ENCODE assay signal across 24 cellular contexts in genomic region chr17:57930239-57930638, GRCh38. TPM values are rescaled to one million over a fixed set of nuclear protein-coding genes. Genes with fewer than 3 reads are reported as not detected.
DNase-seq lines count a peak whose midpoint lies in the region; ATAC-seq and TF ChIP-seq lines count a peak whose summit lies in the region.
"Had no signal": no experiment of that assay in that cellular context is flagged by ENCODE, and none has a peak within 500 bp of the region (broad histone marks: within the 10 kb centered on the region; RNA-seq: fewer than 3 reads in every experiment).

No MANE protein-coding gene starts in this region.

- no peak overlapping the region for H3K4me3 ChIP-seq in esophagus muscularis mucosa
- H3K4me3 ChIP-seq in suprapubic skin: no peak overlapping the region
- H3K4me3 ChIP-seq: colonic mucosa, HAP-1, smooth muscle cell, vagina had no signal

- no peaks in the 10 kb centered on the region for H3K36me3 ChIP-seq in esophagus muscularis mucosa
- H3K36me3 ChIP-seq in suprapubic skin: no peaks in the 10 kb centered on the region
- H3K36me3 ChIP-seq: colonic mucosa, HAP-1, vagina had no signal

- WGBS in esophagus muscularis mucosa: 71% methylated on average over 4 of the region's 5 CpGs
- WGBS in suprapubic skin: 92% methylated on average over 3 of the region's 5 CpGs

- peak overlapping the region; percentile 46 for H3K27ac Mint-ChIP-seq in activated CD4-positive, alpha-beta T cell treated with anti-CD3 and anti-CD28 coated beads, Interleukin-2, amount 10 ng/mL, durations not matched to agents 7 days and 5 days
- H3K27ac Mint-ChIP-seq in neural crest cell (ENCODE audit: unreplicated experiment): peak overlapping the region; percentile 98
- H3K27ac Mint-ChIP-seq: activated naive CD8-positive, alpha-beta T cell treated with anti-CD3 and anti-CD28 coated beads for 36 hours; activated T-helper 2 cell treated with anti-CD3 and anti-CD28 coated beads, Interferon-gamma antibody, Interleukin-2, Interleukin-4, amounts not matched to agents 10 μg/mL and 5 μg/mL and 100 μg/mL, durations not matched to agents 14 hours and 24 hours and 36 hours; B cell; naive thymus-derived CD8-positive, alpha-beta T cell had no signal

- TF ChIP-seq CTCF in esophagus muscularis mucosa (IDR thresholded peaks at IDR 0.05) (no peak), neural crest cell (conservative IDR thresholded peaks at IDR 0.05) (no peak), suprapubic skin (IDR thresholded peaks at IDR 0.05) (no peak)

- no peak for ATAC-seq in HG03095 (IDR thresholded peaks at IDR 0.05; ENCODE audit: unreplicated experiment)
- ATAC-seq: naive thymus-derived CD8-positive, alpha-beta T cell had no signal

- CTCF ChIA-PET in activated CD4-positive, alpha-beta T cell treated with anti-CD3 and anti-CD28 coated beads, Interleukin-2, amount 10 ng/mL, durations not matched to agents 7 days and 5 days (lab: Charles Lee): interaction anchor here (1.1 to 1.3 kb wide), 2 partner anchors 9 to 10 kb away, joined by 3 read pairs; no protein-coding TSS in a partner anchor

- H3K9me3 Mint-ChIP-seq in activated CD4-positive, alpha-beta T cell treated with anti-CD3 and anti-CD28 coated beads, Interleukin-2, amount 10 ng/mL, durations not matched to agents 7 days and 5 days: no peaks in the 10 kb centered on the region
- no peaks in the 10 kb centered on the region for H3K9me3 Mint-ChIP-seq in neural crest cell
- H3K9me3 Mint-ChIP-seq: activated naive CD8-positive, alpha-beta T cell treated with anti-CD3 and anti-CD28 coated beads for 36 hours; activated T-helper 2 cell treated with anti-CD3 and anti-CD28 coated beads, Interferon-gamma antibody, Interleukin-2, Interleukin-4, amounts not matched to agents 10 μg/mL and 5 μg/mL and 100 μg/mL, durations not matched to agents 14 hours and 24 hours and 36 hours; naive thymus-derived CD8-positive, alpha-beta T cell had no signal

- peaks cover 14% of the 10 kb centered on the region for H3K27me3 Mint-ChIP-seq in activated CD4-positive, alpha-beta T cell treated with anti-CD3 and anti-CD28 coated beads, Interleukin-2, amount 10 ng/mL, durations not matched to agents 7 days and 5 days
- H3K27me3 Mint-ChIP-seq in neural crest cell (ENCODE audit: low read depth): peaks cover 3% of the 10 kb centered on the region

- no peaks in the 10 kb centered on the region for H3K9me3 ChIP-seq in esophagus muscularis mucosa
- no peaks in the 10 kb centered on the region for H3K9me3 ChIP-seq in suprapubic skin
- H3K9me3 ChIP-seq: colonic mucosa, HAP-1, vagina had no signal

- no peak overlapping the region for H3K4me3 Mint-ChIP-seq in activated CD4-positive, alpha-beta T cell treated with anti-CD3 and anti-CD28 coated beads, Interleukin-2, amount 10 ng/mL, durations not matched to agents 7 days and 5 days
- H3K4me3 Mint-ChIP-seq in neural crest cell: peak overlapping the region; percentile 35
- H3K4me3 Mint-ChIP-seq: activated naive CD8-positive, alpha-beta T cell treated with anti-CD3 and anti-CD28 coated beads for 36 hours; B cell; naive thymus-derived CD8-positive, alpha-beta T cell had no signal

- no peaks in the 10 kb centered on the region for H3K27me3 ChIP-seq in esophagus muscularis mucosa
- H3K27me3 ChIP-seq in suprapubic skin: no peaks in the 10 kb centered on the region
- H3K27me3 ChIP-seq: colonic mucosa, vagina had no signal

- POLR2A ChIA-PET in activated CD4-positive, alpha-beta T cell treated with anti-CD3 and anti-CD28 coated beads, Interleukin-2, amount 10 ng/mL, durations not matched to agents 7 days and 5 days (lab: Charles Lee): no interaction called here

- H3K4me1 ChIP-seq in esophagus muscularis mucosa: peaks cover 94 to 100% (median 100%) of the 10 kb centered on the region in 4 donors
- H3K4me1 ChIP-seq in suprapubic skin: peaks cover 63% of the 10 kb centered on the region

- H3K4me1 Mint-ChIP-seq in activated CD4-positive, alpha-beta T cell treated with anti-CD3 and anti-CD28 coated beads, Interleukin-2, amount 10 ng/mL, durations not matched to agents 7 days and 5 days: no peaks in the 10 kb centered on the region
- H3K4me1 Mint-ChIP-seq in neural crest cell: peaks cover 88% of the 10 kb centered on the region
- H3K4me1 Mint-ChIP-seq: activated naive CD8-positive, alpha-beta T cell treated with anti-CD3 and anti-CD28 coated beads for 36 hours; naive thymus-derived CD8-positive, alpha-beta T cell had no signal

- no peak for TF ChIP-seq POLR2A in esophagus muscularis mucosa (IDR thresholded peaks at IDR 0.05; ENCODE audit: low read depth)
- no peak for TF ChIP-seq POLR2A in suprapubic skin (IDR thresholded peaks at IDR 0.05)

- no peaks in the 10 kb centered on the region for H3K36me3 Mint-ChIP-seq in activated CD4-positive, alpha-beta T cell treated with anti-CD3 and anti-CD28 coated beads, Interleukin-2, amount 10 ng/mL, durations not matched to agents 7 days and 5 days (ENCODE audit: low read depth)
- H3K36me3 Mint-ChIP-seq in neural crest cell (ENCODE audit: low read depth): no peaks in the 10 kb centered on the region
- H3K36me3 Mint-ChIP-seq: activated naive CD8-positive, alpha-beta T cell treated with anti-CD3 and anti-CD28 coated beads for 36 hours; naive thymus-derived CD8-positive, alpha-beta T cell had no signal

- DNase-seq in activated CD4-positive, alpha-beta T cell treated with anti-CD3 and anti-CD28 coated beads, Interleukin-2, amount 10 ng/mL, durations not matched to agents 7 days and 5 days: no peak
- no peak for DNase-seq in activated CD4-positive, alpha-beta T cell treated with anti-CD3 and anti-CD28 coated beads for 4 hours
- DNase-seq in esophagus muscularis mucosa (ENCODE audit: extremely low spot score) (no peak), neural crest cell (ENCODE audit: low read depth, low spot score) (no peak), suprapubic skin (ENCODE audit: low spot score in 2 of 2) (no peak), SK-N-DZ (ENCODE audit: low spot score) (no peak), DMS53 (lab: John Stamatoyannopoulos, UW) (no peak)
- DNase-seq: activated CD4-positive, alpha-beta T cell treated with anti-CD3 and anti-CD28 coated beads for 48 hours; activated naive CD8-positive, alpha-beta T cell treated with anti-CD3 and anti-CD28 coated beads for 36 hours; colonic mucosa; Karpas-422; naive thymus-derived CD8-positive, alpha-beta T cell; NCI-H1092; NCI-H2029 treated with DMSO at 0.1 percent for 48 hours; NCI-H526; SHP77; stimulated activated CD4-positive, alpha-beta T cell treated with anti-CD3 and anti-CD28 coated beads, Interleukin-4, amount 100 ng/mL, for 4 hours; T-helper 1 cell had no signal

- no peak for TF ChIP-seq EP300 in esophagus muscularis mucosa (IDR thresholded peaks at IDR 0.05)
- TF ChIP-seq EP300 in suprapubic skin (IDR thresholded peaks at IDR 0.05): no peak

- H3K27ac ChIP-seq in esophagus muscularis mucosa (replicated peaks in 1 of 4): peak overlapping the region; percentile 98 to 100 (median 100)
- peak overlapping the region; percentile 7 for H3K27ac ChIP-seq in suprapubic skin
- H3K27ac ChIP-seq: colonic mucosa had no signal

- intact Hi-C loops in esophagus muscularis mucosa (cut with DNase I): no loop called here

RNA-seq across cellular contexts. Expression of gene CUEDC1, which starts 25.0 kb away (rescaled TPM):
- total RNA-seq in activated CD4-positive, alpha-beta T cell treated with anti-CD3 and anti-CD28 coated beads, Interleukin-2, amount 10 ng/mL, durations not matched to agents 7 days and 5 days: under 1 TPM in 1 of 2 experiments, not detected in 1; 0.47 TPM
- total RNA-seq in esophagus muscularis mucosa (10 to 100 TPM; 30.3 to 72.2 (median 51.2) TPM), neural crest cell (73.7 and 86.9 TPM in 2 replicates), suprapubic skin (10 to 100 TPM in 2 of 4 donors, 1 to 10 TPM in 2; 5.1 to 34.2 (median 12.8) TPM)
- 10.0 and 12.3 TPM in 2 replicates for polyA plus RNA-seq in SK-N-DZ (2014; cell fraction: cytosol; rRNA removed)
- polyA plus RNA-seq in SK-N-DZ (2014; cell fraction: nucleus; rRNA removed): 40.2 TPM in 2 replicates
- total RNA-seq: B cell had no signal
- polyA plus RNA-seq: naive thymus-derived CD8-positive, alpha-beta T cell had no signal

RNA-seq across cellular contexts. Expression of gene VEZF1, which starts 57.8 kb away (rescaled TPM):
- 10 to 100 TPM; 46.7 to 52.0 TPM for total RNA-seq in activated CD4-positive, alpha-beta T cell treated with anti-CD3 and anti-CD28 coated beads, Interleukin-2, amount 10 ng/mL, durations not matched to agents 7 days and 5 days
- total RNA-seq in esophagus muscularis mucosa (100 to 1,000 TPM in 3 of 4 donors, 10 to 100 TPM in 1; 98.9 to 154 (median 121) TPM), neural crest cell (139 and 142 TPM in 2 replicates), suprapubic skin (10 to 100 TPM; 45.3 to 76.0 (median 63.7) TPM)
- 51.3 and 65.9 TPM in 2 replicates for polyA plus RNA-seq in SK-N-DZ (2014; cell fraction: cytosol; rRNA removed)
- polyA plus RNA-seq in SK-N-DZ (2014; cell fraction: nucleus; rRNA removed): 40.5 and 41.9 TPM in 2 replicates

Comparison
In these comparisons a context has a peak if more than half of its experiments do, and no peak if none do; other contexts are left out.
1. RNA of gene CUEDC1, which starts 25.0 kb away (total RNA-seq): 73.7 to 86.9 TPM in neural crest cell, 30.3 to 72.2 TPM in esophagus muscularis mucosa and 5.1 to 34.2 TPM in suprapubic skin; 0.47 TPM in activated CD4-positive, alpha-beta T cell treated with anti-CD3 and anti-CD28 coated beads, Interleukin-2, amount 10 ng/mL, durations not matched to agents 7 days and 5 days; every median in the first group is over 4 times any median in the second.